In genomic region chr20:58890073-58890453, GRCh38 we compare ENCODE assay signal across 7 cellular contexts. TPM values are rescaled to one million over a fixed set of nuclear protein-coding genes. Genes with fewer than 3 reads are reported as not detected.
DNase-seq lines count a peak whose midpoint lies in the region; ATAC-seq lines count a peak whose summit lies in the region.

No MANE protein-coding gene starts in this region.

- ATAC-seq in HG02852 (IDR thresholded peaks at IDR 0.05; ENCODE audit: unreplicated experiment) (peak; percentile 1), HG02798 (IDR thresholded peaks at IDR 0.05; ENCODE audit: poor library complexity, unreplicated experiment) (no peak), HG02981 (IDR thresholded peaks at IDR 0.05; ENCODE audit: unreplicated experiment) (no peak)
- no peak for ATAC-seq in activated CD4-positive, CD25-positive, alpha-beta regulatory T cell treated with anti-CD3 and anti-CD28 coated beads, Interleukin-2, amount 50 U/mL, for 24 hours

- DNase-seq in activated T-helper 1 cell treated with anti-CD3 and anti-CD28 coated beads, Interleukin-12 subunit alpha, Interleukin-12 subunit beta, Interleukin-2, Interleukin-4 antibody, amounts not matched to agents 30 ng/mL and 10 ng/mL and 1 ng/mL, durations not matched to agents 14 hours and 24 hours and 36 hours (ENCODE audit: low spot score), result no peak

- H3K4me3 ChIP-seq in iPS-11a (ENCODE audit: low read depth, low read length) (peak overlapping the region; percentile 83), stomach smooth muscle (ENCODE audit: low read length in 2 of 2) (peak overlapping the region; percentile 69 to 81)

- peak overlapping the region; percentile 94 for H3K4me3 Mint-ChIP-seq in activated T-helper 1 cell treated with anti-CD3 and anti-CD28 coated beads, Interleukin-12 subunit alpha, Interleukin-12 subunit beta, Interleukin-2, Interleukin-4 antibody, amounts not matched to agents 30 ng/mL and 10 ng/mL and 1 ng/mL, durations not matched to agents 14 hours and 24 hours and 36 hours

- intact Hi-C loops in activated T-helper 1 cell treated with anti-CD3 and anti-CD28 coated beads, Interleukin-12 subunit alpha, Interleukin-12 subunit beta, Interleukin-2, Interleukin-4 antibody, amounts not matched to agents 30 ng/mL and 10 ng/mL and 1 ng/mL, durations not matched to agents 14 hours and 24 hours and 36 hours (cut with micrococcal nuclease), result loop anchor here (1.0 to 10.0 kb wide), 5 partner anchors 91 to 655 kb away; partner anchors contain the start of genes ATP5F1E, NELFCD and RAB22A

- H3K36me3 Mint-ChIP-seq in activated T-helper 1 cell treated with anti-CD3 and anti-CD28 coated beads, Interleukin-12 subunit alpha, Interleukin-12 subunit beta, Interleukin-2, Interleukin-4 antibody, amounts not matched to agents 30 ng/mL and 10 ng/mL and 1 ng/mL, durations not matched to agents 14 hours and 24 hours and 36 hours (ENCODE audit: low read depth), result peaks cover 13% of the 10 kb centered on the region

- H3K4me1 ChIP-seq in stomach smooth muscle (ENCODE audit: control insufficient read depth, insufficient read depth, low read length), result peaks cover 21% of the 10 kb centered on the region

- no peaks in the 10 kb centered on the region for H3K9me3 Mint-ChIP-seq in activated T-helper 1 cell treated with anti-CD3 and anti-CD28 coated beads, Interleukin-12 subunit alpha, Interleukin-12 subunit beta, Interleukin-2, Interleukin-4 antibody, amounts not matched to agents 30 ng/mL and 10 ng/mL and 1 ng/mL, durations not matched to agents 14 hours and 24 hours and 36 hours

- H3K4me1 Mint-ChIP-seq in activated T-helper 1 cell treated with anti-CD3 and anti-CD28 coated beads, Interleukin-12 subunit alpha, Interleukin-12 subunit beta, Interleukin-2, Interleukin-4 antibody, amounts not matched to agents 30 ng/mL and 10 ng/mL and 1 ng/mL, durations not matched to agents 14 hours and 24 hours and 36 hours (ENCODE audit: low read depth), result peaks cover 46% of the 10 kb centered on the region

- peak overlapping the region; percentile 98 for H3K27ac Mint-ChIP-seq in activated T-helper 1 cell treated with anti-CD3 and anti-CD28 coated beads, Interleukin-12 subunit alpha, Interleukin-12 subunit beta, Interleukin-2, Interleukin-4 antibody, amounts not matched to agents 30 ng/mL and 10 ng/mL and 1 ng/mL, durations not matched to agents 14 hours and 24 hours and 36 hours

- no peaks in the 10 kb centered on the region for H3K27me3 ChIP-seq in stomach smooth muscle (ENCODE audit: control insufficient read depth in 1 of 2, insufficient read depth in 2 of 2, low read length in 2 of 2)

- no peaks in the 10 kb centered on the region for H3K27me3 Mint-ChIP-seq in activated T-helper 1 cell treated with anti-CD3 and anti-CD28 coated beads, Interleukin-12 subunit alpha, Interleukin-12 subunit beta, Interleukin-2, Interleukin-4 antibody, amounts not matched to agents 30 ng/mL and 10 ng/mL and 1 ng/mL, durations not matched to agents 14 hours and 24 hours and 36 hours (ENCODE audit: insufficient read depth)

- peak overlapping the region; percentile 70 to 74 for H3K9ac ChIP-seq in stomach smooth muscle (ENCODE audit: low read length in 2 of 2)

- no peaks in the 10 kb centered on the region for H3K9me3 ChIP-seq in stomach smooth muscle (ENCODE audit: control insufficient read depth in 2 of 2, low read length in 2 of 2)

- no peaks in the 10 kb centered on the region for H3K36me3 ChIP-seq in stomach smooth muscle (ENCODE audit: control insufficient read depth in 2 of 2, insufficient read depth in 2 of 2, low read length in 2 of 2)

- H3K27ac ChIP-seq in stomach smooth muscle (ENCODE audit: low read length), result peak overlapping the region; percentile 85

RNA-seq across cellular contexts. Expression of gene GNAS, which starts 37.5 kb away (rescaled TPM):
- total RNA-seq in activated T-helper 1 cell treated with anti-CD3 and anti-CD28 coated beads, Interleukin-12 subunit alpha, Interleukin-12 subunit beta, Interleukin-2, Interleukin-4 antibody, amounts not matched to agents 30 ng/mL and 10 ng/mL and 1 ng/mL, durations not matched to agents 14 hours and 24 hours and 36 hours, result 498 and 505 TPM in 2 replicates

RNA-seq across cellular contexts. Expression of gene GNAS-AS1, which starts 39.4 kb away (rescaled TPM):
- total RNA-seq in activated T-helper 1 cell treated with anti-CD3 and anti-CD28 coated beads, Interleukin-12 subunit alpha, Interleukin-12 subunit beta, Interleukin-2, Interleukin-4 antibody, amounts not matched to agents 30 ng/mL and 10 ng/mL and 1 ng/mL, durations not matched to agents 14 hours and 24 hours and 36 hours, result 1.4 and 1.7 TPM in 2 replicates
